ENCODE assay signal across 12 cellular contexts in the genomic region with DNA sequence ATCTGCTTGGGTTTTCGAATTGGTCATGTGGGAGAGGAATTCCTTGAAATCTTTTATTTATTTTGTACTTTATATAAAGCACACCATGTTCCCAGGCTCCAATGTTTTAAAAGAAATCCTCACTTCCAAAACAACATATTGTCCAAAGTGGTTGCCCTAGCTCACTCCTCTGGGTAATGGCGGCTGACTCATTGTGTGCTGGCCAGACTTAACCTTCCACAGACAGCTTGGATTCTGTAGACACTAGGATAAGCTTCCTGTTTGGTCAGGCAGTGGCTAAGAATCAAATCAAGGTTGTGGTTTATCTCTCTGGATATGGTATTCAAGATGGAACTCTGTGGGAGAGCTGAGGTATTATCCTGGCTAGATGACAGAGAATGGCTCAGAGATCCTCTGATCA. TPM values are rescaled to one million over a fixed set of nuclear protein-coding genes. Genes with fewer than 3 reads are reported as not detected.
DNase-seq lines count a peak whose midpoint lies in the region; ATAC-seq and TF ChIP-seq lines count a peak whose summit lies in the region.
"Had no signal": no experiment of that assay in that cellular context is flagged by ENCODE, and none has a peak within 500 bp of the region (broad histone marks: within the 10 kb centered on the region; RNA-seq: fewer than 3 reads in every experiment).

No MANE protein-coding gene starts in this region.

- peak overlapping the region; percentile 7 to 46 for H3K27ac ChIP-seq in thoracic aorta
- H3K27ac ChIP-seq in CD8-positive, alpha-beta memory T cell (ENCODE audit: low read depth, low read length): no peak overlapping the region
- H3K27ac ChIP-seq: lower lobe of right lung had no signal

- H3K9me3 Mint-ChIP-seq in HFFc6: peaks cover 3% of the 10 kb centered on the region; the same call in 1 of the 2 replicates
- H3K9me3 Mint-ChIP-seq in CD8-positive, alpha-beta memory T cell: peaks cover 0 to 2% (median 0%) of the 10 kb centered on the region in 5 donors

- no peaks in the 10 kb centered on the region for H3K9me3 ChIP-seq in thoracic aorta
- no peaks in the 10 kb centered on the region for H3K9me3 ChIP-seq in CD8-positive, alpha-beta memory T cell (ENCODE audit: low read length)
- H3K9me3 ChIP-seq: HAP-1, lower lobe of right lung had no signal

- H3K27me3 Mint-ChIP-seq in HFFc6 (ENCODE audit: insufficient read depth): peaks cover 6% of the 10 kb centered on the region
- H3K27me3 Mint-ChIP-seq in CD8-positive, alpha-beta memory T cell: peaks cover 25 to 65% of the 10 kb centered on the region in 2 donors

- peak overlapping the region; percentile 25 for H3K27ac Mint-ChIP-seq in HFFc6
- H3K27ac Mint-ChIP-seq in CD8-positive, alpha-beta memory T cell: no peak overlapping the region

- TF ChIP-seq CTCF in HFFc6 (IDR thresholded peaks at IDR 0.05): no peak
- no peak for TF ChIP-seq CTCF in thoracic aorta (IDR thresholded peaks at IDR 0.05)

- peak overlapping the region; percentile 38; the same call in 1 of the 2 replicates for H3K4me3 Mint-ChIP-seq in HFFc6
- no peak overlapping the region for H3K4me3 Mint-ChIP-seq in CD8-positive, alpha-beta memory T cell

- no peaks in the 10 kb centered on the region for H3K36me3 Mint-ChIP-seq in HFFc6 (ENCODE audit: low read depth)
- H3K36me3 Mint-ChIP-seq in CD8-positive, alpha-beta memory T cell: peaks cover 0 to 4% (median 0%) of the 10 kb centered on the region in 3 donors

- peaks cover 44% of the 10 kb centered on the region for H3K4me1 Mint-ChIP-seq in HFFc6 (ENCODE audit: low read depth)
- no peaks in the 10 kb centered on the region for H3K4me1 Mint-ChIP-seq in CD8-positive, alpha-beta memory T cell

- H3K4me1 ChIP-seq in thoracic aorta (ENCODE audit: control insufficient read depth in 1 of 2, low read depth in 2 of 2): peaks cover 20 to 25% of the 10 kb centered on the region in 2 donors
- H3K4me1 ChIP-seq in CD8-positive, alpha-beta memory T cell (ENCODE audit: insufficient read depth, low read length): no peaks in the 10 kb centered on the region
- H3K4me1 ChIP-seq: HAP-1, lower lobe of right lung had no signal

- CTCF ChIA-PET in CD8-positive, alpha-beta memory T cell (lab: Charles Lee): interaction anchor here (0.8 kb wide), 1 partner anchor 12 kb away, joined by 3 read pairs; no protein-coding TSS in a partner anchor

- no peak overlapping the region for H3K4me3 ChIP-seq in thoracic aorta
- no peak overlapping the region for H3K4me3 ChIP-seq in CD8-positive, alpha-beta memory T cell (ENCODE audit: low read length)
- H3K4me3 ChIP-seq: GM12878, HAP-1, lower lobe of right lung had no signal

- H3K27me3 ChIP-seq in thoracic aorta (replicated peaks; ENCODE audit: insufficient read depth): no peaks in the 10 kb centered on the region
- no peaks in the 10 kb centered on the region for H3K27me3 ChIP-seq in CD8-positive, alpha-beta memory T cell (ENCODE audit: insufficient read depth, low read length, poor library complexity, severe bottlenecking)

- POLR2A ChIA-PET in CD8-positive, alpha-beta memory T cell (lab: Charles Lee): no interaction called here

- H3K36me3 ChIP-seq in thoracic aorta: no peaks in the 10 kb centered on the region
- no peaks in the 10 kb centered on the region for H3K36me3 ChIP-seq in CD8-positive, alpha-beta memory T cell (ENCODE audit: insufficient read depth, low read length)
- H3K36me3 ChIP-seq: HAP-1, lower lobe of right lung had no signal

- ATAC-seq in left cardiac atrium (peak; percentile 82 to 97), thoracic aorta (ENCODE audit: insufficient number of reproducible peaks, low FRiP score, low read depth) (peak; percentile 72), GM19035 (IDR thresholded peaks at IDR 0.05; ENCODE audit: unreplicated experiment) (no peak)
- ATAC-seq: GM12878, lower lobe of right lung had no signal

- intact Hi-C loops in left cardiac atrium (cut with DNase I): loop anchor here in 1 of 2 donors (10.0 kb wide), 1 partner anchor 403 kb away; no protein-coding TSS in a partner anchor

- DNase-seq in HFFc6 (peak; percentile 98), amniotic stem cell (lab: John Stamatoyannopoulos, UW) (peak; percentile 39), left cardiac atrium (peak; percentile 61), thoracic aorta (ENCODE audit: low spot score) (peak; percentile 31), NCI-H146 treated with DMSO at 0.1 percent for 48 hours (lab: John Stamatoyannopoulos, UW; ENCODE audit: unreplicated experiment) (no peak), NCI-H187 treated with DMSO at 0.1 percent for 48 hours (lab: John Stamatoyannopoulos, UW) (no peak)
- no peak for DNase-seq in CD8-positive, alpha-beta memory T cell
- DNase-seq: cortex of kidney, lower lobe of right lung had no signal

RNA-seq across cellular contexts. Expression of gene FAM98B, which starts 55.8 kb away (rescaled TPM):
- 10 to 100 TPM; 30.8 to 44.9 (median 40.1) TPM for total RNA-seq in HFFc6 (2021; fragmentation: NEBNext Ultra II Directional; extraction: Animal tissue kit (Norgen Biotek cat#: 25700))
- total RNA-seq in left cardiac atrium (10 to 100 TPM; 16.1 to 25.0 TPM), thoracic aorta (10 to 100 TPM in 1 of 2 donors, 1 to 10 TPM in 1; 8.0 to 14.0 TPM)
- 10 to 100 TPM; 56.7 to 60.9 TPM for total RNA-seq in CD8-positive, alpha-beta memory T cell
- 2.2 TPM for polyA plus RNA-seq in CD8-positive, alpha-beta memory T cell

Comparison
In these comparisons a context has a peak if more than half of its experiments do, and no peak if none do; other contexts are left out.
1. DNase-seq: peak in HFFc6 (single experiment), amniotic stem cell (single experiment), left cardiac atrium (single experiment) and thoracic aorta (single experiment); none in NCI-H146 treated with DMSO at 0.1 percent for 48 hours (single experiment), CD8-positive, alpha-beta memory T cell (0 of 5) and NCI-H187 treated with DMSO at 0.1 percent for 48 hours (single experiment).